Comparison of ENCODE assay signal across 26 cellular contexts in genomic region chr9:125994066-125994943, GRCh38.
DNase-seq lines count a peak whose midpoint lies in the region; ATAC-seq, FAIRE-seq and TF ChIP-seq lines count a peak whose summit lies in the region.
"Had no signal": no experiment of that assay in that cellular context is flagged by ENCODE, and none has a peak within 500 bp of the region (broad histone marks: within the 10 kb centered on the region; RNA-seq: fewer than 3 reads in every experiment).

No MANE protein-coding gene starts in this region.

- H3K4me1 Mint-ChIP-seq in natural killer cell treated with Interleukin-12 subunit alpha and Interleukin-12 subunit beta and Interleukin-15 and Interleukin-18, amount 100 ng/mL, for 72 hours (ENCODE audit: low read depth in 2 of 2), result no peaks in the 10 kb centered on the region
- no peaks in the 10 kb centered on the region for H3K4me1 Mint-ChIP-seq in natural killer cell

- H3K79me2 ChIP-seq in SK-N-SH (ENCODE audit: insufficient read depth), result no peaks in the 10 kb centered on the region
- no peaks in the 10 kb centered on the region for H3K79me2 ChIP-seq in osteoblast (ENCODE audit: insufficient read depth, low read length)

- TF ChIP-seq RAD21 in SK-N-SH (IDR thresholded peaks at IDR 0.05; ENCODE audit: low read length), result no peak

- no peak overlapping the region for H3K4me3 Mint-ChIP-seq in natural killer cell treated with Interleukin-12 subunit alpha and Interleukin-12 subunit beta and Interleukin-15 and Interleukin-18, amount 100 ng/mL, for 72 hours
- no peak overlapping the region for H3K4me3 Mint-ChIP-seq in natural killer cell
- H3K4me3 Mint-ChIP-seq: GM23338 had no signal

- DNase-seq in SK-N-SH, result peak; percentile 19
- DNase-seq in natural killer cell treated with Interleukin-12 subunit alpha and Interleukin-12 subunit beta and Interleukin-15 and Interleukin-18, amount 100 ng/mL, for 72 hours (ENCODE audit: low spot score), result peak; percentile 54
- DNase-seq in natural killer cell, result no peak
- peak; percentile 49 for DNase-seq in osteoblast (ENCODE audit: insufficient read length, low spot score, missing footprints)
- no peak for DNase-seq in C1 segment of cervical spinal cord (lab: John Stamatoyannopoulos, UW)
- no peak for DNase-seq in RCC 7860 (ENCODE audit: low spot score)
- DNase-seq: DMS53, EL, GF-D8, IMR-90, NCI-H1105, NCI-H146, NCI-H2029 treated with DMSO at 0.1 percent for 48 hours, NCI-H2171, NCI-H524 treated with DMSO at 0.1 percent for 48 hours, NCI-H82, SJCRH30 had no signal

- H3K9me3 Mint-ChIP-seq in natural killer cell treated with Interleukin-12 subunit alpha and Interleukin-12 subunit beta and Interleukin-15 and Interleukin-18, amount 100 ng/mL, for 72 hours, result no peaks in the 10 kb centered on the region
- no peaks in the 10 kb centered on the region for H3K9me3 Mint-ChIP-seq in natural killer cell
- H3K9me3 Mint-ChIP-seq: GM23338 had no signal

- H3K27me3 Mint-ChIP-seq in natural killer cell treated with Interleukin-12 subunit alpha and Interleukin-12 subunit beta and Interleukin-15 and Interleukin-18, amount 100 ng/mL, for 72 hours, result no peaks in the 10 kb centered on the region
- no peaks in the 10 kb centered on the region for H3K27me3 Mint-ChIP-seq in natural killer cell (ENCODE audit: low read depth in 2 of 2)

- H3K27me3 ChIP-seq in SK-N-SH (ENCODE audit: insufficient read depth), result no peaks in the 10 kb centered on the region
- H3K27me3 ChIP-seq in osteoblast (ENCODE audit: insufficient read depth, low read length), result peaks cover 10% of the 10 kb centered on the region
- H3K27me3 ChIP-seq: SJCRH30 had no signal

- H3K9me3 ChIP-seq in SK-N-SH (no peaks in the 10 kb centered on the region), osteoblast (ENCODE audit: low read depth, low read length) (no peaks in the 10 kb centered on the region)
- H3K9me3 ChIP-seq: SJCRH30 had no signal

- FAIRE-seq in RCC 7860 (lab: Jason Lieb, UNC), result no peak
- FAIRE-seq: D721Med, HTR-8/SVneo had no signal

- TF ChIP-seq CTCF in SK-N-SH (IDR thresholded peaks at IDR 0.05) (no peak), natural killer cell (IDR thresholded peaks at IDR 0.05) (no peak), osteoblast (IDR thresholded peaks at IDR 0.05; ENCODE audit: extremely low read depth, low read depth, low read length) (no peak)

- H3K4me3 ChIP-seq in SK-N-SH (ENCODE audit: low read depth in 2 of 2, low read length in 1 of 2) (no peak overlapping the region), osteoblast (ENCODE audit: insufficient read depth, low read length) (no peak overlapping the region)
- H3K4me3 ChIP-seq: GM23338, SJCRH30 had no signal

- H3K36me3 ChIP-seq in SK-N-SH (replicated peaks in 1 of 2; ENCODE audit: control insufficient read depth in 1 of 2, insufficient read depth in 2 of 2, low read length in 1 of 2) (no peaks in the 10 kb centered on the region), osteoblast (ENCODE audit: insufficient read depth, low read length) (no peaks in the 10 kb centered on the region)
- H3K36me3 ChIP-seq: SJCRH30 had no signal

- H3K4me1 ChIP-seq in SK-N-SH (ENCODE audit: control insufficient read depth in 1 of 2, insufficient read depth in 2 of 2, low read depth in 1 of 2, low read length in 1 of 2) (peaks cover 0 to 41% of the 10 kb centered on the region in 2 experiments; a peak in 1 of 4 replicates), osteoblast (ENCODE audit: insufficient read depth, low read length) (no peaks in the 10 kb centered on the region)
- H3K4me1 ChIP-seq: SJCRH30 had no signal

- no peak overlapping the region for H2AFZ ChIP-seq in SK-N-SH (ENCODE audit: low read depth)
- no peak overlapping the region for H2AFZ ChIP-seq in osteoblast (ENCODE audit: low read length)
- H2AFZ ChIP-seq: GM23338 had no signal

- TF ChIP-seq EP300 in SK-N-SH (IDR thresholded peaks at IDR 0.05; ENCODE audit: borderline replicate concordance in 1 of 2, low read depth in 1 of 2, low read length in 1 of 2), result no peak

- POLR2A ChIA-PET in SK-N-SH (lab: Yijun Ruan, JAX), result no interaction called here

- intact Hi-C loops in natural killer cell (cut with micrococcal nuclease), result no loop called here

- WGBS in SK-N-SH (ENCODE audit: low lambda C conversion rate), result 85% methylated on average over 10 of the region's 19 CpGs

- no peaks in the 10 kb centered on the region for H3K36me3 Mint-ChIP-seq in natural killer cell treated with Interleukin-12 subunit alpha and Interleukin-12 subunit beta and Interleukin-15 and Interleukin-18, amount 100 ng/mL, for 72 hours
- H3K36me3 Mint-ChIP-seq in natural killer cell, result no peaks in the 10 kb centered on the region

- no peaks in the 10 kb centered on the region for H3K9me2 ChIP-seq in SK-N-SH

- CTCF ChIA-PET in SK-N-SH (lab: Yijun Ruan, JAX), result interaction anchor here (1.2 kb wide), 2 partner anchors 38 to 436 kb away, joined by 3 read pairs; no protein-coding TSS in a partner anchor

- no peak for ATAC-seq in SK-N-SH treated with all-trans-retinoic acid at 6 μM for 48 hours
- ATAC-seq in natural killer cell treated with Interleukin-12 subunit alpha and Interleukin-12 subunit beta and Interleukin-15 and Interleukin-18, amount 100 ng/mL, for 72 hours, result no peak
- no peak for ATAC-seq in natural killer cell
- ATAC-seq in HG03175 (IDR thresholded peaks at IDR 0.05; ENCODE audit: unreplicated experiment), result no peak
- ATAC-seq: GM23338, HCT116, Panc1 had no signal

- no peaks in the 10 kb centered on the region for H4K20me1 ChIP-seq in SK-N-SH (ENCODE audit: insufficient read depth)
- H4K20me1 ChIP-seq in osteoblast (ENCODE audit: insufficient read depth, low read length), result no peaks in the 10 kb centered on the region

- no peaks in the 10 kb centered on the region for H3F3A ChIP-seq in SK-N-SH (replicated peaks; ENCODE audit: insufficient read depth)

- H3K4me2 ChIP-seq in SK-N-SH (no peak overlapping the region), osteoblast (ENCODE audit: insufficient read depth, low read length) (no peak overlapping the region)
- H3K4me2 ChIP-seq: GM23338, KMS-11 had no signal

- H3K27ac ChIP-seq in SK-N-SH (ENCODE audit: low read depth in 2 of 2, low read length in 1 of 2), result no peak overlapping the region
- no peak overlapping the region for H3K27ac ChIP-seq in osteoblast (ENCODE audit: low read depth, low read length)
- H3K27ac ChIP-seq: 22Rv1, KMS-11, SJCRH30 had no signal

- no peak overlapping the region for H3K27ac Mint-ChIP-seq in natural killer cell treated with Interleukin-12 subunit alpha and Interleukin-12 subunit beta and Interleukin-15 and Interleukin-18, amount 100 ng/mL, for 72 hours
- no peak overlapping the region for H3K27ac Mint-ChIP-seq in natural killer cell
- H3K27ac Mint-ChIP-seq: GM23338 had no signal

- no peak overlapping the region for H3K9ac ChIP-seq in SK-N-SH
- H3K9ac ChIP-seq: KMS-11 had no signal

TF ChIP-seq in SK-N-SH, 30 proteins besides CTCF, POLR2A, EP300 and RAD21:
- TF ChIP-seq GATA2 (CRISPR knock-in tag; IDR thresholded peaks at IDR 0.05), result no peak
- TF ChIP-seq JUND (IDR thresholded peaks at IDR 0.05), result no peak

TF ChIP-seq in SK-N-SH treated with all-trans-retinoic acid at 6 μM for 48 hours, 23 proteins besides CTCF, POLR2A, EP300 and RAD21:
- TF ChIP-seq ZFP3 (CRISPR knock-in tag; IDR thresholded peaks at IDR 0.05) (no peak), CREB5 (CRISPR knock-in tag; IDR thresholded peaks at IDR 0.05; ENCODE audit: low read depth) (no peak), ZFP30 (CRISPR knock-in tag; IDR thresholded peaks at IDR 0.05) (no peak)
- TF ChIP-seq, protein P1, sequence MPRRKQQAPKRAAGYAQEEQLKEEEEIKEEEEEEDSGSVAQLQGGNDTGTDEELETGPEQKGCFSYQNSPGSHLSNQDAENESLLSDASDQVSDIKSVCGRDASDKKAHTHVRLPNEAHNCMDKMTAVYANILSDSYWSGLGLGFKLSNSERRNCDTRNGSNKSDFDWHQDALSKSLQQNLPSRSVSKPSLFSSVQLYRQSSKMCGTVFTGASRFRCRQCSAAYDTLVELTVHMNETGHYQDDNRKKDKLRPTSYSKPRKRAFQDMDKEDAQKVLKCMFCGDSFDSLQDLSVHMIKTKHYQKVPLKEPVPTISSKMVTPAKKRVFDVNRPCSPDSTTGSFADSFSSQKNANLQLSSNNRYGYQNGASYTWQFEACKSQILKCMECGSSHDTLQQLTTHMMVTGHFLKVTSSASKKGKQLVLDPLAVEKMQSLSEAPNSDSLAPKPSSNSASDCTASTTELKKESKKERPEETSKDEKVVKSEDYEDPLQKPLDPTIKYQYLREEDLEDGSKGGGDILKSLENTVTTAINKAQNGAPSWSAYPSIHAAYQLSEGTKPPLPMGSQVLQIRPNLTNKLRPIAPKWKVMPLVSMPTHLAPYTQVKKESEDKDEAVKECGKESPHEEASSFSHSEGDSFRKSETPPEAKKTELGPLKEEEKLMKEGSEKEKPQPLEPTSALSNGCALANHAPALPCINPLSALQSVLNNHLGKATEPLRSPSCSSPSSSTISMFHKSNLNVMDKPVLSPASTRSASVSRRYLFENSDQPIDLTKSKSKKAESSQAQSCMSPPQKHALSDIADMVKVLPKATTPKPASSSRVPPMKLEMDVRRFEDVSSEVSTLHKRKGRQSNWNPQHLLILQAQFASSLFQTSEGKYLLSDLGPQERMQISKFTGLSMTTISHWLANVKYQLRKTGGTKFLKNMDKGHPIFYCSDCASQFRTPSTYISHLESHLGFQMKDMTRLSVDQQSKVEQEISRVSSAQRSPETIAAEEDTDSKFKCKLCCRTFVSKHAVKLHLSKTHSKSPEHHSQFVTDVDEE (CRISPR knock-in tag; IDR thresholded peaks at IDR 0.05), result no peak
TF ChIP-seq in SK-N-SH treated with all-trans-retinoic acid at 6 μM for 48 hours: peak in this region for 0.

Comparison
In these comparisons a context has a peak if more than half of its experiments do, and no peak if none do; other contexts are left out.
1. DNase-seq: peak in SK-N-SH (single experiment), natural killer cell treated with Interleukin-12 subunit alpha and Interleukin-12 subunit beta and Interleukin-15 and Interleukin-18, amount 100 ng/mL, for 72 hours (single experiment) and osteoblast (single experiment); none in natural killer cell (single experiment), C1 segment of cervical spinal cord (0 of 14) and RCC 7860 (single experiment).